22 cellular contexts compared by ENCODE assay signal in genomic region chr18:76437011-76437410, GRCh38. TPM values are rescaled to one million over a fixed set of nuclear protein-coding genes. Genes with fewer than 3 reads are reported as not detected.
DNase-seq lines count a peak whose midpoint lies in the region; ATAC-seq and TF ChIP-seq lines count a peak whose summit lies in the region.
"Had no signal": no experiment of that assay in that cellular context is flagged by ENCODE, and none has a peak within 500 bp of the region (broad histone marks: within the 10 kb centered on the region; RNA-seq: fewer than 3 reads in every experiment).

No MANE protein-coding gene starts in this region.

- H3K9me3 ChIP-seq in tibial nerve, result no peaks in the 10 kb centered on the region

- H3K27me3 Mint-ChIP-seq in endothelial cell (ENCODE audit: unreplicated experiment), result peaks cover 10% of the 10 kb centered on the region
- H3K27me3 Mint-ChIP-seq: B cell; CD4-positive, alpha-beta T cell had no signal

- H3K36me3 Mint-ChIP-seq in endothelial cell (ENCODE audit: low read depth, unreplicated experiment), result peaks cover 35% of the 10 kb centered on the region

- no peak for TF ChIP-seq POLR2A in tibial nerve (IDR thresholded peaks at IDR 0.05)

- peaks cover 56% of the 10 kb centered on the region for H3K4me1 Mint-ChIP-seq in endothelial cell (ENCODE audit: unreplicated experiment)
- H3K4me1 Mint-ChIP-seq: B cell had no signal

- H3K9me3 Mint-ChIP-seq in endothelial cell (ENCODE audit: unreplicated experiment), result no peaks in the 10 kb centered on the region
- H3K9me3 Mint-ChIP-seq: CD4-positive, alpha-beta T cell; HFFc6 had no signal

- peak overlapping the region; percentile 32 to 86 (median 73) for H3K27ac ChIP-seq in tibial nerve
- H3K27ac ChIP-seq: 22Rv1 had no signal

- peak; percentile 28 for DNase-seq in activated CD8-positive, alpha-beta memory T cell treated with anti-CD3 and anti-CD28 coated beads for 24 hours
- DNase-seq in activated CD8-positive, alpha-beta memory T cell treated with anti-CD3 and anti-CD28 coated beads, Interleukin-2, amount 50 U/mL, for 4 hours, result no peak
- DNase-seq in endothelial cell (ENCODE audit: low spot score), result no peak
- DNase-seq in left colon, result peak in 1 of 2 donors; percentile 55
- DNase-seq in tibial nerve (ENCODE audit: low spot score in 2 of 2), result no peak
- no peak for DNase-seq in cerebellar nuclear complex (lab: John Stamatoyannopoulos, UW)
- DNase-seq in activated CD4-positive, alpha-beta T cell treated with anti-CD3 and anti-CD28 coated beads, Interleukin-2, amount 50 U/mL, for 4 hours, result no peak
- DNase-seq: Calu3; CD4-positive, alpha-beta T cell; DMS79; GOT3; HFFc6; KBM-7; NCI-H1417 treated with DMSO at 0.1 percent for 48 hours; NCI-H1930; NCI-H2171 treated with DMSO at 0.1 percent for 48 hours; NCI-H446 treated with DMSO at 0.1 percent for 48 hours; NCI-H748 treated with DMSO at 0.1 percent for 48 hours; RPMI8226 had no signal

- H3K27me3 ChIP-seq in tibial nerve, result no peaks in the 10 kb centered on the region

- intact Hi-C loops in left colon (cut with DNase I, micrococcal nuclease), result no loop called here

- ATAC-seq in left colon, result peak; percentile 13
- ATAC-seq in GM19351 (IDR thresholded peaks at IDR 0.05; ENCODE audit: unreplicated experiment), result no peak

- no peak for TF ChIP-seq EP300 in tibial nerve (IDR thresholded peaks at IDR 0.05)

- peaks cover 0 to 38% (median 6%) of the 10 kb centered on the region in 3 donors for H3K36me3 ChIP-seq in tibial nerve

- H3K27ac Mint-ChIP-seq in endothelial cell (ENCODE audit: unreplicated experiment), result peak overlapping the region; percentile 62
- H3K27ac Mint-ChIP-seq: B cell; CD4-positive, alpha-beta T cell; HFFc6 had no signal

- H3K4me1 ChIP-seq in tibial nerve, result peaks cover 0 to 73% (median 22%) of the 10 kb centered on the region in 4 donors

- no peak for TF ChIP-seq CTCF in endothelial cell (IDR thresholded peaks at IDR 0.05; ENCODE audit: unreplicated experiment)
- no peak for TF ChIP-seq CTCF in tibial nerve (IDR thresholded peaks at IDR 0.05)

- H3K4me3 ChIP-seq in tibial nerve, result no peak overlapping the region

- H3K4me3 Mint-ChIP-seq in endothelial cell (ENCODE audit: unreplicated experiment), result no peak overlapping the region
- H3K4me3 Mint-ChIP-seq: B cell; CD4-positive, alpha-beta T cell; HFFc6 had no signal

- 66 to 75% methylated on average over 11 of the region's 11 CpGs for WGBS in tibial nerve, 2 donors

RNA-seq across cellular contexts. Expression of gene ZNF516, which starts 58.0 kb away (rescaled TPM):
- total RNA-seq in endothelial cell (ENCODE audit: unreplicated experiment), result 83.2 TPM
- total RNA-seq in left colon, result 10 to 100 TPM; 23.1 to 23.6 TPM
- 10 to 100 TPM; 31.4 to 63.0 (median 45.5) TPM for total RNA-seq in tibial nerve
